13 cellular contexts compared by ENCODE assay signal in the genomic region with DNA sequence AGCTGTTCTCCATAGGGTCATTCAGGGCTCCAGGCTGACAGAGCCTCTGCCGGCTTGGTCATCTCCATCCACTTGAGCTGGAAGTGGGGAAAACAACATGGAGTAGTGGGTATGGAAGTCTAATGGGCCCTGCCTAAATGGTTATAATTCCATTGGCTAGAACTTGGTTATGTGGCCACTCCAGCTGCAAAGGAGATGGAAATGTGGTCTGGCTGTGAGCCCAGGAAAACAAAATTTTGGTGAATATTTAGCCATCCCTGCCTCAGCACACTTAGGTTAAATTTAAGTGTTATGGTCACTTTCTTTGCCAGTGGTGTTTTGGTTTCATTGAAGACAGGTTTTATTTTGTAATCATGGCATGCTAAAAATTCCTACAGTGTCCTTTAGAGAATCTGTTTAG.
DNase-seq lines count a peak whose midpoint lies in the region; ATAC-seq and TF ChIP-seq lines count a peak whose summit lies in the region.
"Had no signal": no experiment of that assay in that cellular context is flagged by ENCODE, and none has a peak within 500 bp of the region (broad histone marks: within the 10 kb centered on the region; RNA-seq: fewer than 3 reads in every experiment).

No MANE protein-coding gene starts in this region.

- H2BK15ac ChIP-seq in neuronal stem cell (ENCODE audit: low read length), result no peak overlapping the region

- no peak overlapping the region for H2AK5ac ChIP-seq in neuronal stem cell (ENCODE audit: low read depth, low read length)

- no peak overlapping the region for H4K91ac ChIP-seq in neuronal stem cell (ENCODE audit: low read depth, low read length, poor library complexity)

- H2BK5ac ChIP-seq in neuronal stem cell (ENCODE audit: low read length), result no peak overlapping the region

- no peak overlapping the region for H3K9ac ChIP-seq in neuronal stem cell (ENCODE audit: low read depth, low read length, poor library complexity)
- H3K9ac ChIP-seq: BLaER1 had no signal

- WGBS in transverse colon (ENCODE audit: low coverage in 1 of 2), 2 donors, result 85% methylated on average over 1 of the region's 1 CpG; no CpG with 5 or more reads in 1 of the 2 donors
- WGBS in neuronal stem cell (ENCODE audit: extremely low coverage in 2 of 2, insufficient read length in 2 of 2, insufficient replicate concordance in 1 of 2), 2 donors, result no CpG with 5 or more reads among the region's 1 CpG

- no peak for DNase-seq in Right ventricle myocardium superior
- DNase-seq in Right ventricle myocardium inferior (ENCODE audit: missing footprints), result no peak
- DNase-seq in astrocyte of the cerebellum (ENCODE audit: low read depth), result peak; percentile 83
- DNase-seq in kidney tubule cell (ENCODE audit: low spot score), result peak; percentile 61
- no peak for DNase-seq in transverse colon
- DNase-seq in DMS114 treated with DMSO at 0.1 percent for 48 hours (lab: John Stamatoyannopoulos, UW; ENCODE audit: unreplicated experiment), result no peak
- no peak for DNase-seq in neuronal stem cell (ENCODE audit: low spot score)
- DNase-seq: hippocampal formation, NCI-H1417 treated with DMSO at 0.1 percent for 48 hours, T-helper 9 cell, thyroid gland had no signal

- no peak overlapping the region for H3K14ac ChIP-seq in neuronal stem cell (ENCODE audit: low read length)

- no peak for TF ChIP-seq CTCF in astrocyte of the cerebellum (IDR thresholded peaks at IDR 0.05; ENCODE audit: low read depth, low read length, missing control alignments)
- TF ChIP-seq CTCF in transverse colon (IDR thresholded peaks at IDR 0.05), result no peak

- H3K4ac ChIP-seq in neuronal stem cell (ENCODE audit: low read length), result no peak overlapping the region

- no peak overlapping the region for H3K4me2 ChIP-seq in neuronal stem cell (ENCODE audit: insufficient read depth, low read length, poor library complexity, severe bottlenecking)
- H3K4me2 ChIP-seq: BLaER1 had no signal

- no peak overlapping the region for H2AFZ ChIP-seq in neuronal stem cell (ENCODE audit: low read length)

- H2BK12ac ChIP-seq in neuronal stem cell (ENCODE audit: low read length), result no peak overlapping the region

- H3K27ac ChIP-seq in transverse colon (peak overlapping the region; percentile 66 to 79 (median 74)), neuronal stem cell (replicated peaks; ENCODE audit: low read length) (no peak overlapping the region)
- H3K27ac ChIP-seq: BLaER1 had no signal

- no peak overlapping the region for H4K8ac ChIP-seq in neuronal stem cell (ENCODE audit: low read depth, low read length)

- H3K18ac ChIP-seq in neuronal stem cell (ENCODE audit: low read length), result no peak overlapping the region

- no peaks in the 10 kb centered on the region for H3K27me3 ChIP-seq in transverse colon
- no peaks in the 10 kb centered on the region for H3K27me3 ChIP-seq in neuronal stem cell (ENCODE audit: control insufficient read depth in 3 of 3, insufficient read depth in 3 of 3, low read depth in 1 of 3, low read length in 3 of 3)
- H3K27me3 ChIP-seq: BLaER1, thyroid gland had no signal

- peaks cover 0 to 25% (median 5%) of the 10 kb centered on the region in 4 donors for H3K4me1 ChIP-seq in transverse colon
- peaks cover 0 to 4% of the 10 kb centered on the region in 2 donors for H3K4me1 ChIP-seq in neuronal stem cell (ENCODE audit: control insufficient read depth in 2 of 2, insufficient read depth in 1 of 2, low read depth in 1 of 2, low read length in 2 of 2)

- H2BK120ac ChIP-seq in neuronal stem cell (ENCODE audit: low read depth, low read length), result no peak overlapping the region

- TF ChIP-seq EP300 in transverse colon (IDR thresholded peaks at IDR 0.05; ENCODE audit: low read depth), result no peak

- H3K9me3 ChIP-seq in transverse colon, result no peaks in the 10 kb centered on the region
- no peaks in the 10 kb centered on the region for H3K9me3 ChIP-seq in neuronal stem cell (replicated peaks in 1 of 2; ENCODE audit: control insufficient read depth in 2 of 2, insufficient read depth in 1 of 2, low read depth in 1 of 2, low read length in 2 of 2)
- H3K9me3 ChIP-seq: thyroid gland had no signal

- intact Hi-C loops in Right ventricle myocardium superior (cut with DNase I), result loop anchor here (10.0 kb wide), 1 partner anchor 107 kb away; no protein-coding TSS in a partner anchor
- intact Hi-C loops in Right ventricle myocardium inferior (cut with DNase I), result loop anchor here (5.0 kb wide), 1 partner anchor 690 kb away; no protein-coding TSS in a partner anchor
- intact Hi-C loops in transverse colon (cut with DNase I; ENCODE audit: low total_unique reads), result no loop called here

- ATAC-seq in Right ventricle myocardium superior (ENCODE audit: poor library complexity) (peak; percentile 2), Right ventricle myocardium inferior (no peak), HG03175 (IDR thresholded peaks at IDR 0.05; ENCODE audit: unreplicated experiment) (no peak)

- H3K4me3 ChIP-seq in astrocyte of the cerebellum (ENCODE audit: low read depth, low read length) (no peak overlapping the region), transverse colon (no peak overlapping the region), neuronal stem cell (ENCODE audit: low read length in 2 of 2) (no peak overlapping the region)
- H3K4me3 ChIP-seq: BLaER1, thyroid gland had no signal

- H3K36me3 ChIP-seq in transverse colon, result peaks cover 0 to 11% (median 3%) of the 10 kb centered on the region in 4 donors
- H3K36me3 ChIP-seq in neuronal stem cell (replicated peaks in 1 of 2; ENCODE audit: control insufficient read depth in 2 of 2, insufficient read depth in 2 of 2, low read length in 2 of 2), result no peaks in the 10 kb centered on the region

- no peaks in the 10 kb centered on the region for H3K79me1 ChIP-seq in neuronal stem cell (ENCODE audit: low read depth, low read length)

- no peak for TF ChIP-seq POLR2A in transverse colon (IDR thresholded peaks at IDR 0.05)

- no peak overlapping the region for H3K23ac ChIP-seq in neuronal stem cell (ENCODE audit: low read depth, low read length, poor library complexity)

- in situ Hi-C loops in astrocyte of the cerebellum (cut with HindIII; ENCODE audit: low sequenced_read_pairs), result loop anchor here (25.0 kb wide), 1 partner anchor 710 kb away; a partner anchor contains a TSS
- in situ Hi-C loops in transverse colon (cut with MboI; ENCODE audit: low pct_ligation_motif_present in 1 of 4, low pct_unique_long_range_greater_than_20kb in 1 of 4, low sequenced_read_pairs in 3 of 4), result loop anchor here in 2 of 4 donors (25.0 kb wide), 1 partner anchor 710 kb away; a partner anchor contains a TSS

Comparison
In these comparisons a context has a peak if more than half of its experiments do, and no peak if none do; other contexts are left out.
1. DNase-seq: peak in astrocyte of the cerebellum (single experiment) and kidney tubule cell (single experiment); none in Right ventricle myocardium superior (single experiment), Right ventricle myocardium inferior (single experiment), transverse colon (single experiment), DMS114 treated with DMSO at 0.1 percent for 48 hours (single experiment) and neuronal stem cell (single experiment).